In genomic region chr2:47043891-47044239, GRCh38 we compare ENCODE assay signal across 10 cellular contexts.
DNase-seq lines count a peak whose midpoint lies in the region; ATAC-seq and TF ChIP-seq lines count a peak whose summit lies in the region.
"Had no signal": no experiment of that assay in that cellular context is flagged by ENCODE, and none has a peak within 500 bp of the region (broad histone marks: within the 10 kb centered on the region; RNA-seq: fewer than 3 reads in every experiment).

No MANE protein-coding gene starts in this region.

- H3K4me3 ChIP-seq in HUES48 (ENCODE audit: low read depth, low read length) = no peak overlapping the region
- no peak overlapping the region for H3K4me3 ChIP-seq in right cardiac atrium (ENCODE audit: low read length)
- H3K4me3 ChIP-seq in stomach smooth muscle (ENCODE audit: low read length in 2 of 2) = no peak overlapping the region

- TF ChIP-seq CTCF in WTC11 (IDR thresholded peaks at IDR 0.05) = no peak

- H3K9ac ChIP-seq in HUES48 (ENCODE audit: low read depth, low read length) (no peak overlapping the region), stomach smooth muscle (ENCODE audit: low read length in 2 of 2) (peak overlapping the region in 1 of 2 donors; percentile 71)

- H3K4me3 Mint-ChIP-seq in WTC11 = no peak overlapping the region
- H3K4me3 Mint-ChIP-seq: activated naive CD4-positive, alpha-beta T cell treated with anti-CD3 and anti-CD28 coated beads, Interleukin-2, amount 50 U/mL, for 24 hours; natural killer cell had no signal

- H3K9me3 ChIP-seq in HUES48 (ENCODE audit: control insufficient read depth, insufficient read depth, low read length) = no peaks in the 10 kb centered on the region
- no peaks in the 10 kb centered on the region for H3K9me3 ChIP-seq in right cardiac atrium (ENCODE audit: control insufficient read depth, low read length)
- H3K9me3 ChIP-seq in stomach smooth muscle (ENCODE audit: control insufficient read depth in 2 of 2, low read length in 2 of 2) = no peaks in the 10 kb centered on the region

- 79% methylated on average over 4 of the region's 4 CpGs for WGBS in right cardiac atrium

- no peaks in the 10 kb centered on the region for H3K27me3 Mint-ChIP-seq in WTC11 (ENCODE audit: low read depth)
- H3K27me3 Mint-ChIP-seq: activated naive CD4-positive, alpha-beta T cell treated with anti-CD3 and anti-CD28 coated beads, Interleukin-2, amount 50 U/mL, for 24 hours had no signal

- no peaks in the 10 kb centered on the region for H3K36me3 Mint-ChIP-seq in WTC11
- H3K36me3 Mint-ChIP-seq: natural killer cell had no signal

- H3K4me1 Mint-ChIP-seq in WTC11 = peaks cover 34% of the 10 kb centered on the region

- H3K4me1 ChIP-seq in HUES48 (ENCODE audit: control insufficient read depth, insufficient read depth, low read length) (peaks cover 18% of the 10 kb centered on the region), right cardiac atrium (ENCODE audit: control insufficient read depth, insufficient read depth, low read length) (peaks cover 16% of the 10 kb centered on the region), stomach smooth muscle (ENCODE audit: control insufficient read depth, insufficient read depth, low read length) (peaks cover 66% of the 10 kb centered on the region)

- POLR2A ChIA-PET in WTC11 (lab: Charles Lee) = interaction anchor here (0.5 kb wide), 1 partner anchor 210 kb away, joined by 3 read pairs; no protein-coding TSS in a partner anchor

- peak overlapping the region; percentile 67 for H3K27ac ChIP-seq in HUES48 (ENCODE audit: low read depth, low read length)
- peak overlapping the region; percentile 87 for H3K27ac ChIP-seq in right cardiac atrium (ENCODE audit: low read length)
- peak overlapping the region; percentile 88 for H3K27ac ChIP-seq in stomach smooth muscle (ENCODE audit: low read length)

- no peaks in the 10 kb centered on the region for H3K9me3 Mint-ChIP-seq in WTC11
- H3K9me3 Mint-ChIP-seq: activated naive CD4-positive, alpha-beta T cell treated with anti-CD3 and anti-CD28 coated beads, Interleukin-2, amount 50 U/mL, for 24 hours; natural killer cell had no signal

- H3K27me3 ChIP-seq in HUES48 (ENCODE audit: control insufficient read depth, insufficient read depth, low read length) (no peaks in the 10 kb centered on the region), right cardiac atrium (ENCODE audit: control insufficient read depth, insufficient read depth) (no peaks in the 10 kb centered on the region), stomach smooth muscle (ENCODE audit: control insufficient read depth in 1 of 2, insufficient read depth in 2 of 2, low read length in 2 of 2) (no peaks in the 10 kb centered on the region)

- CTCF ChIA-PET in WTC11 (lab: Charles Lee) = interaction anchor here (0.8 to 2.5 kb wide), 11 partner anchors 8 to 256 kb away, joined by 3 to 13 read pairs (median 5); no protein-coding TSS in a partner anchor

- 0 out of 2 replicates have a peak, but pooled peaks cover 4% of the 10 kb centered on the region for H3K36me3 ChIP-seq in HUES48 (ENCODE audit: control insufficient read depth, insufficient read depth, low read length)
- peaks cover 18 to 29% of the 10 kb centered on the region in 2 donors for H3K36me3 ChIP-seq in stomach smooth muscle (ENCODE audit: control insufficient read depth in 2 of 2, insufficient read depth in 2 of 2, low read length in 2 of 2)

- no peak for ATAC-seq in WTC11
- no peak for ATAC-seq in right cardiac atrium
- ATAC-seq in GM21381 (IDR thresholded peaks at IDR 0.05; ENCODE audit: unreplicated experiment) = no peak
- ATAC-seq: natural killer cell had no signal

- intact Hi-C loops in right cardiac atrium (cut with DNase I) = no loop called here

- no peak for DNase-seq in WTC11 (ENCODE audit: low spot score)
- peak in 1 of 3 donors; percentile 60 for DNase-seq in right cardiac atrium
- DNase-seq in DMS79 (lab: John Stamatoyannopoulos, UW) = no peak
- DNase-seq in superior temporal gyrus (ENCODE audit: extremely low spot score) = no peak
- DNase-seq: natural killer cell, NCI-H187 treated with DMSO at 0.1 percent for 48 hours had no signal

- peak overlapping the region; percentile 28; the same call in 1 of the 2 replicates for H3K27ac Mint-ChIP-seq in WTC11
- H3K27ac Mint-ChIP-seq: activated naive CD4-positive, alpha-beta T cell treated with anti-CD3 and anti-CD28 coated beads, Interleukin-2, amount 50 U/mL, for 24 hours; natural killer cell had no signal

TF ChIP-seq in WTC11, 78 proteins besides CTCF, POLR2A, EP300 and RAD21:
- TF ChIP-seq CREB1 (CRISPR knock-in tag; IDR thresholded peaks at IDR 0.05) = no peak
- no peak for TF ChIP-seq GRHL2 (CRISPR knock-in tag; IDR thresholded peaks at IDR 0.05; ENCODE audit: insufficient replicate concordance, severe bottlenecking)
- TF ChIP-seq GABPB1 (CRISPR knock-in tag; IDR thresholded peaks at IDR 0.05) = no peak
- no peak for TF ChIP-seq ETV6 (CRISPR knock-in tag; IDR thresholded peaks at IDR 0.05)
- no peak for TF ChIP-seq NFATC4 (CRISPR knock-in tag; IDR thresholded peaks at IDR 0.05)
